ENCODE assay signal across 15 cellular contexts in genomic region chr3:99678926-99679325, GRCh38. TPM values are rescaled to one million over a fixed set of nuclear protein-coding genes. Genes with fewer than 3 reads are reported as not detected.
"Had no signal": no experiment of that assay in that cellular context is flagged by ENCODE, and none has a peak within 500 bp of the region (broad histone marks: within the 10 kb centered on the region; RNA-seq: fewer than 3 reads in every experiment).

No MANE protein-coding gene starts in this region.

- H3K4me1 ChIP-seq: foreskin keratinocyte had no signal

- H3K4me3 Mint-ChIP-seq: activated naive CD8-positive, alpha-beta T cell treated with anti-CD3 and anti-CD28 coated beads, Interleukin-2, amount 50 U/mL, for 24 hours; activated T-helper 17 cell treated with anti-CD3 and anti-CD28 coated beads, Interleukin-2, amount 50 U/mL, for 72 hours; immature natural killer cell; nephron progenitor cell; T-helper 17 cell had no signal

- H3K27ac ChIP-seq: cardiac muscle cell, foreskin keratinocyte, WERI-Rb-1 had no signal

- H3K4me1 Mint-ChIP-seq: activated naive CD8-positive, alpha-beta T cell treated with anti-CD3 and anti-CD28 coated beads, Interleukin-2, amount 50 U/mL, for 24 hours; activated T-helper 17 cell treated with anti-CD3 and anti-CD28 coated beads, Interleukin-2, amount 50 U/mL, for 72 hours; immature natural killer cell; nephron progenitor cell; T-helper 17 cell had no signal

- H3K27ac Mint-ChIP-seq: activated naive CD8-positive, alpha-beta T cell treated with anti-CD3 and anti-CD28 coated beads, Interleukin-2, amount 50 U/mL, for 24 hours; activated T-helper 17 cell treated with anti-CD3 and anti-CD28 coated beads, Interleukin-2, amount 50 U/mL, for 72 hours; immature natural killer cell; nephron progenitor cell; T-helper 17 cell had no signal

- H3K9me3 Mint-ChIP-seq: activated naive CD8-positive, alpha-beta T cell treated with anti-CD3 and anti-CD28 coated beads, Interleukin-2, amount 50 U/mL, for 24 hours; activated T-helper 17 cell treated with anti-CD3 and anti-CD28 coated beads, Interleukin-2, amount 50 U/mL, for 72 hours; nephron progenitor cell had no signal

- ATAC-seq: activated naive CD8-positive, alpha-beta T cell treated with anti-CD3 and anti-CD28 coated beads, Interleukin-2, amount 50 U/mL, for 24 hours; activated T-helper 17 cell treated with anti-CD3 and anti-CD28 coated beads, Interleukin-2, amount 50 U/mL, for 72 hours; foreskin keratinocyte; T-helper 17 cell had no signal

- DNase-seq: activated CD4-positive, alpha-beta T cell treated with anti-CD3 and anti-CD28 coated beads, Interleukin-2, amount 50 U/mL, for 48 hours; activated naive CD4-positive, alpha-beta T cell treated with Interleukin-2 at 50 U/mL for 16 hours; activated naive CD8-positive, alpha-beta T cell treated with anti-CD3 and anti-CD28 coated beads, Interleukin-2, amount 50 U/mL, for 24 hours; effector CD4-positive, alpha-beta T cell; foreskin keratinocyte; immature natural killer cell; nephron progenitor cell; occipital lobe; stimulated activated CD4-positive, alpha-beta T cell treated with anti-CD3 and anti-CD28 coated beads, Interleukin-1b, Interleukin-23, amount 100 ng/mL, for 48 hours; T-helper 17 cell; WERI-Rb-1 had no signal

- H3K27me3 ChIP-seq: cardiac muscle cell, foreskin keratinocyte had no signal

- H3K36me3 Mint-ChIP-seq: immature natural killer cell had no signal

- FAIRE-seq: colon, endothelial cell of umbilical vein had no signal

- H3K36me3 ChIP-seq: cardiac muscle cell, WERI-Rb-1 had no signal

- H3K4me3 ChIP-seq: cardiac muscle cell had no signal

RNA-seq across cellular contexts. Expression of gene COL8A1, which starts 40.5 kb away (rescaled TPM):
- total RNA-seq: T-helper 17 cell had no signal
- polyA plus RNA-seq: immature natural killer cell had no signal
